In genomic region chr16:15482068-15482747, GRCh38 we compare ENCODE assay signal across 1 cellular context.
TF ChIP-seq lines count a peak whose summit lies in the region.

No MANE protein-coding gene starts in this region.

TF ChIP-seq in GM23338, 12 proteins besides CTCF, POLR2A, EP300 and RAD21 (continued from another document):
- no peak for TF ChIP-seq REST (IDR thresholded peaks at IDR 0.05; ENCODE audit: unreplicated experiment)
TF ChIP-seq in GM23338: peak in this region for 0.
